ENCODE assay signal across 9 cellular contexts in genomic region chr20:58048096-58048702, GRCh38.
DNase-seq lines count a peak whose midpoint lies in the region; ATAC-seq and TF ChIP-seq lines count a peak whose summit lies in the region.
"Had no signal": no experiment of that assay in that cellular context is flagged by ENCODE, and none has a peak within 500 bp of the region (broad histone marks: within the 10 kb centered on the region; RNA-seq: fewer than 3 reads in every experiment).

No MANE protein-coding gene starts in this region.

- H3K9me2 ChIP-seq in GM23248 (ENCODE audit: insufficient read depth) = no peaks in the 10 kb centered on the region

- H3K4me1 ChIP-seq in GM23248 (ENCODE audit: insufficient read depth) = peaks cover 15% of the 10 kb centered on the region

- ATAC-seq in HG03460 (IDR thresholded peaks at IDR 0.05; ENCODE audit: unreplicated experiment) = no peak

- H3K4me3 ChIP-seq in GM23248 = no peak overlapping the region
- H3K4me3 ChIP-seq in choroid plexus epithelial cell (ENCODE audit: low read depth, low read length) = no peak overlapping the region

- H3K4me2 ChIP-seq in GM23248 (ENCODE audit: unreplicated experiment) = no peak overlapping the region

- H3K9me3 ChIP-seq in GM23248 (ENCODE audit: low read depth) = no peaks in the 10 kb centered on the region

- WGBS in GM23248 (ENCODE audit: low coverage in 1 of 2, low lambda C conversion rate in 2 of 2, missing lambda C conversion rate in 2 of 2), 2 experiments = 23 to 31% methylated on average over 3 of the region's 3 CpGs

- DNase-seq in GM23248 (peak; percentile 81), NCI-H446 (lab: John Stamatoyannopoulos, UW) (peak; percentile 53 to 90), choroid plexus epithelial cell (ENCODE audit: low read depth) (peak; percentile 60), non-pigmented ciliary epithelial cell (ENCODE audit: low read depth) (peak; percentile 20), C1 segment of cervical spinal cord (lab: John Stamatoyannopoulos, UW) (no peak), hepatic stellate cell (ENCODE audit: low spot score) (no peak), GM10248 (ENCODE audit: extremely low spot score) (no peak)
- DNase-seq: occipital lobe had no signal

- H3K27me3 ChIP-seq in GM23248 (replicated peaks; ENCODE audit: insufficient read depth) = no peaks in the 10 kb centered on the region

- POLR2A ChIA-PET in GM10248 (lab: Yijun Ruan, JAX) = no interaction called here

- no peak overlapping the region for H3K27ac ChIP-seq in GM23248

- no peaks in the 10 kb centered on the region for H3K36me3 ChIP-seq in GM23248 (ENCODE audit: low read depth)

- peaks cover 13% of the 10 kb centered on the region for H3F3A ChIP-seq in GM23248 (ENCODE audit: insufficient read depth)

- in situ Hi-C loops in GM23248 (cut with MboI) = no loop called here

- no peak for TF ChIP-seq CTCF in choroid plexus epithelial cell (conservative IDR thresholded peaks at IDR 0.05; ENCODE audit: low read depth, low read length)
- no peak for TF ChIP-seq CTCF in GM10248 (IDR thresholded peaks at IDR 0.05; ENCODE audit: control extremely low read depth, extremely low read depth, low read depth, missing control alignments)

- no peak overlapping the region for H3K9ac ChIP-seq in GM23248

- H3K79me2 ChIP-seq in GM23248 (ENCODE audit: insufficient read depth) = no peaks in the 10 kb centered on the region

- CTCF ChIA-PET in GM10248 (lab: Yijun Ruan, JAX) = no interaction called here

- no peak overlapping the region for H2AFZ ChIP-seq in GM23248

- no peaks in the 10 kb centered on the region for H4K20me1 ChIP-seq in GM23248 (ENCODE audit: insufficient read depth)

Comparison
In these comparisons a context has a peak if more than half of its experiments do, and no peak if none do; other contexts are left out.
1. DNase-seq: peak in GM23248 (single experiment), NCI-H446 (2 of 2), choroid plexus epithelial cell (single experiment) and non-pigmented ciliary epithelial cell (single experiment); none in C1 segment of cervical spinal cord (0 of 14), hepatic stellate cell (single experiment) and GM10248 (single experiment).